ENCODE assay signal across 1 cellular context in genomic region chr19:56174550-56174949, GRCh38.
A peak's percentile ranks its signal among the peaks of the same experiment; 100 is the strongest.
TF ChIP-seq lines count a peak whose summit lies in the region.

No MANE protein-coding gene starts in this region.

TF ChIP-seq in K562, 482 proteins besides CTCF, POLR2A, EP300 and RAD21:
- TF ChIP-seq, protein P1, sequence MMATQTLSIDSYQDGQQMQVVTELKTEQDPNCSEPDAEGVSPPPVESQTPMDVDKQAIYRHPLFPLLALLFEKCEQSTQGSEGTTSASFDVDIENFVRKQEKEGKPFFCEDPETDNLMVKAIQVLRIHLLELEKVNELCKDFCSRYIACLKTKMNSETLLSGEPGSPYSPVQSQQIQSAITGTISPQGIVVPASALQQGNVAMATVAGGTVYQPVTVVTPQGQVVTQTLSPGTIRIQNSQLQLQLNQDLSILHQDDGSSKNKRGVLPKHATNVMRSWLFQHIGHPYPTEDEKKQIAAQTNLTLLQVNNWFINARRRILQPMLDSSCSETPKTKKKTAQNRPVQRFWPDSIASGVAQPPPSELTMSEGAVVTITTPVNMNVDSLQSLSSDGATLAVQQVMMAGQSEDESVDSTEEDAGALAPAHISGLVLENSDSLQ (IDR thresholded peaks at IDR 0.05) = 0 out of 2 replicates have a peak, but pooled peaks have one; percentile 9
- TF ChIP-seq JUN (IDR thresholded peaks at IDR 0.05; ENCODE audit: borderline replicate concordance, low read depth, low read length) (0 out of 2 replicates have a peak, but pooled peaks have one; percentile 15), JUN (CRISPR knock-in tag; IDR thresholded peaks at IDR 0.05; ENCODE audit: borderline replicate concordance) (no peak), ELF2 (CRISPR knock-in tag; IDR thresholded peaks at IDR 0.05) (no peak), ATF3 (IDR thresholded peaks at IDR 0.05) (peak; percentile 35; the same call in 1 of the 2 replicates), ATF3 (CRISPR knock-in tag; conservative IDR thresholded peaks at IDR 0.05) (no peak), JUND (IDR thresholded peaks at IDR 0.05; ENCODE audit: borderline replicate concordance, low read depth, low read length) (no peak), JUND (tag; IDR thresholded peaks at IDR 0.05; ENCODE audit: borderline replicate concordance, low read depth, low read length) (peak; percentile 20; the same call in 1 of the 3 replicates), ATF1 (CRISPR knock-in tag; IDR thresholded peaks at IDR 0.05) (no peak), ATF1 (tag; IDR thresholded peaks at IDR 0.05) (peak; percentile 58; the same call in 1 of the 2 replicates), ATF7 (IDR thresholded peaks at IDR 0.05) (peak; percentile 79; the same call in 1 of the 2 replicates), ZNF274 (IDR thresholded peaks at IDR 0.05; ENCODE audit: borderline replicate concordance, low read depth, low read length) (no peak)
- TF ChIP-seq, protein P2, sequence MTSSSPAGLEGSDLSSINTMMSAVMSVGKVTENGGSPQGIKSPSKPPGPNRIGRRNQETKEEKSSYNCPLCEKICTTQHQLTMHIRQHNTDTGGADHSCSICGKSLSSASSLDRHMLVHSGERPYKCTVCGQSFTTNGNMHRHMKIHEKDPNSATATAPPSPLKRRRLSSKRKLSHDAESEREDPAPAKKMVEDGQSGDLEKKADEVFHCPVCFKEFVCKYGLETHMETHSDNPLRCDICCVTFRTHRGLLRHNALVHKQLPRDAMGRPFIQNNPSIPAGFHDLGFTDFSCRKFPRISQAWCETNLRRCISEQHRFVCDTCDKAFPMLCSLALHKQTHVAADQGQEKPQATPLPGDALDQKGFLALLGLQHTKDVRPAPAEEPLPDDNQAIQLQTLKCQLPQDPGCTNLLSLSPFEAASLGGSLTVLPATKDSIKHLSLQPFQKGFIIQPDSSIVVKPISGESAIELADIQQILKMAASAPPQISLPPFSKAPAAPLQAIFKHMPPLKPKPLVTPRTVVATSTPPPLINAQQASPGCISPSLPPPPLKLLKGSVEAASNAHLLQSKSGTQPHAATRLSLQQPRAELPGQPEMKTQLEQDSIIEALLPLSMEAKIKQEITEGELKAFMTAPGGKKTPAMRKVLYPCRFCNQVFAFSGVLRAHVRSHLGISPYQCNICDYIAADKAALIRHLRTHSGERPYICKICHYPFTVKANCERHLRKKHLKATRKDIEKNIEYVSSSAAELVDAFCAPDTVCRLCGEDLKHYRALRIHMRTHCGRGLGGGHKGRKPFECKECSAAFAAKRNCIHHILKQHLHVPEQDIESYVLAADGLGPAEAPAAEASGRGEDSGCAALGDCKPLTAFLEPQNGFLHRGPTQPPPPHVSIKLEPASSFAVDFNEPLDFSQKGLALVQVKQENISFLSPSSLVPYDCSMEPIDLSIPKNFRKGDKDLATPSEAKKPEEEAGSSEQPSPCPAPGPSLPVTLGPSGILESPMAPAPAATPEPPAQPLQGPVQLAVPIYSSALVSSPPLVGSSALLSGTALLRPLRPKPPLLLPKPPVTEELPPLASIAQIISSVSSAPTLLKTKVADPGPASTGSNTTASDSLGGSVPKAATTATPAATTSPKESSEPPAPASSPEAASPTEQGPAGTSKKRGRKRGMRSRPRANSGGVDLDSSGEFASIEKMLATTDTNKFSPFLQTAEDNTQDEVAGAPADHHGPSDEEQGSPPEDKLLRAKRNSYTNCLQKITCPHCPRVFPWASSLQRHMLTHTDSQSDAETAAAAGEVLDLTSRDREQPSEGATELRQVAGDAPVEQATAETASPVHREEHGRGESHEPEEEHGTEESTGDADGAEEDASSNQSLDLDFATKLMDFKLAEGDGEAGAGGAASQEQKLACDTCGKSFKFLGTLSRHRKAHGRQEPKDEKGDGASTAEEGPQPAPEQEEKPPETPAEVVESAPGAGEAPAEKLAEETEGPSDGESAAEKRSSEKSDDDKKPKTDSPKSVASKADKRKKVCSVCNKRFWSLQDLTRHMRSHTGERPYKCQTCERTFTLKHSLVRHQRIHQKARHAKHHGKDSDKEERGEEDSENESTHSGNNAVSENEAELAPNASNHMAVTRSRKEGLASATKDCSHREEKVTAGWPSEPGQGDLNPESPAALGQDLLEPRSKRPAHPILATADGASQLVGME (CRISPR knock-in tag; IDR thresholded peaks at IDR 0.05) = no peak
